ENCODE assay signal across 8 cellular contexts in genomic region chr6:157099912-157100593, GRCh38.
A peak's percentile ranks its signal among the peaks of the same experiment; 100 is the strongest.
DNase-seq lines count a peak whose midpoint lies in the region; ATAC-seq and TF ChIP-seq lines count a peak whose summit lies in the region.

No MANE protein-coding gene starts in this region.

- H3K4me1 ChIP-seq in heart left ventricle (peaks cover 0 to 34% (median 15%) of the 10 kb centered on the region in 12 donors), upper lobe of left lung (peaks cover 0 to 25% (median 11%) of the 10 kb centered on the region in 4 donors)

- TF ChIP-seq POLR2A in heart left ventricle (IDR thresholded peaks at IDR 0.05) = no peak
- TF ChIP-seq POLR2A in upper lobe of left lung (IDR thresholded peaks at IDR 0.05) = no peak

- ATAC-seq in GM18508 (IDR thresholded peaks at IDR 0.05; ENCODE audit: insufficient read depth, unreplicated experiment) = peak; percentile 95
- ATAC-seq in HG02798 (IDR thresholded peaks at IDR 0.05; ENCODE audit: poor library complexity, unreplicated experiment) = peak; percentile 98
- peak in 3 of 4 donors; percentile 58 to 82 (median 77) for ATAC-seq in heart left ventricle
- ATAC-seq in upper lobe of left lung (ENCODE audit: low FRiP score in 2 of 2) = peak; percentile 41 to 54

- 37 to 53% (median 49%) methylated on average over 7 of the region's 7 CpGs for WGBS in heart left ventricle, 4 donors
- 48 to 50% methylated on average over 7 of the region's 7 CpGs for WGBS in upper lobe of left lung, 2 donors

- H3K27ac ChIP-seq in heart left ventricle (peak overlapping the region in 1 of 12 donors; percentile 61), upper lobe of left lung (peak overlapping the region in 2 of 4 donors; percentile 9 to 23)

- peak; percentile 3 for DNase-seq in T-helper 9 cell
- no peak for DNase-seq in heart left ventricle
- DNase-seq in upper lobe of left lung = no peak
- DNase-seq in COR-L47 (lab: John Stamatoyannopoulos, UW) = no peak
- DNase-seq in AML-193 (lab: John Stamatoyannopoulos, UW) = no peak
- no peak for DNase-seq in DMS114 treated with DMSO at 0.1 percent for 48 hours (lab: John Stamatoyannopoulos, UW; ENCODE audit: unreplicated experiment)

- H3K9me3 ChIP-seq in heart left ventricle (no peaks in the 10 kb centered on the region), upper lobe of left lung (no peaks in the 10 kb centered on the region)

- TF ChIP-seq EP300 in upper lobe of left lung (IDR thresholded peaks at IDR 0.05) = no peak

- peaks cover 0 to 4% (median 0%) of the 10 kb centered on the region in 9 donors for H3K36me3 ChIP-seq in heart left ventricle
- H3K36me3 ChIP-seq in upper lobe of left lung = no peaks in the 10 kb centered on the region

- H3K27me3 ChIP-seq in heart left ventricle (no peaks in the 10 kb centered on the region), upper lobe of left lung (no peaks in the 10 kb centered on the region)

- TF ChIP-seq CTCF in heart left ventricle (IDR thresholded peaks at IDR 0.05) (no peak), upper lobe of left lung (IDR thresholded peaks at IDR 0.05) (no peak)

- intact Hi-C loops in heart left ventricle (cut with DNase I) = no loop called here

- H3K4me3 ChIP-seq in heart left ventricle (no peak overlapping the region), upper lobe of left lung (no peak overlapping the region)

Comparison
In these comparisons a context has a peak if more than half of its experiments do, and no peak if none do; other contexts are left out.
1. ATAC-seq: peak in every context shown above with its lines; median percentile 98 in HG02798; 95 in GM18508; 77 in heart left ventricle; 48 in upper lobe of left lung.